In genomic region chr6:107618672-107619071, GRCh38 we compare ENCODE assay signal across 9 cellular contexts.
DNase-seq lines count a peak whose midpoint lies in the region; ATAC-seq, FAIRE-seq and TF ChIP-seq lines count a peak whose summit lies in the region.
"Had no signal": no experiment of that assay in that cellular context is flagged by ENCODE, and none has a peak within 500 bp of the region (broad histone marks: within the 10 kb centered on the region; RNA-seq: fewer than 3 reads in every experiment).

No MANE protein-coding gene starts in this region.

- H3K27me3 ChIP-seq in small intestine (ENCODE audit: control insufficient read depth in 2 of 2, insufficient read depth in 2 of 2, low read length in 2 of 2) (no peaks in the 10 kb centered on the region), stomach (no peaks in the 10 kb centered on the region), heart left ventricle (no peaks in the 10 kb centered on the region)

- peak; percentile 96 for ATAC-seq in GM18868 (IDR thresholded peaks at IDR 0.05; ENCODE audit: unreplicated experiment)
- ATAC-seq in HG02852 (IDR thresholded peaks at IDR 0.05; ENCODE audit: unreplicated experiment) = peak; percentile 100
- no peak for ATAC-seq in heart left ventricle
- ATAC-seq: left colon had no signal

- DNase-seq in activated CD4-positive, alpha-beta T cell treated with anti-CD3 and anti-CD28 coated beads for 48 hours = peak; percentile 49
- DNase-seq in small intestine (peak; percentile 65), EL (no peak), stomach (no peak), OCI-M1 (lab: John Stamatoyannopoulos, UW) (no peak), heart left ventricle (no peak)

- TF ChIP-seq CTCF in stomach (IDR thresholded peaks at IDR 0.05) = no peak
- no peak for TF ChIP-seq CTCF in heart left ventricle (IDR thresholded peaks at IDR 0.05)

- peak overlapping the region in 1 of 2 donors; percentile 51 for H3K27ac ChIP-seq in small intestine (ENCODE audit: low read depth in 1 of 2, low read length in 1 of 2)
- peak overlapping the region in 1 of 5 donors; percentile 12 for H3K27ac ChIP-seq in stomach
- H3K27ac ChIP-seq in heart left ventricle = no peak overlapping the region

- H3K4me1 ChIP-seq in small intestine (ENCODE audit: control insufficient read depth in 2 of 2, insufficient read depth in 1 of 2, low read depth in 1 of 2, low read length in 1 of 2) (no peaks in the 10 kb centered on the region), stomach (peaks cover 0 to 11% (median 2%) of the 10 kb centered on the region in 4 donors), heart left ventricle (peaks cover 0 to 38% (median 13%) of the 10 kb centered on the region in 12 donors)

- 74 to 89% (median 78%) methylated on average over 9 of the region's 9 CpGs for WGBS in small intestine, 3 donors
- 82 to 88% (median 86%) methylated on average over 9 of the region's 9 CpGs for WGBS in stomach, 5 donors
- WGBS in heart left ventricle, 4 donors = 91 to 96% (median 93%) methylated on average over 9 of the region's 9 CpGs

- no peak for TF ChIP-seq EP300 in stomach (IDR thresholded peaks at IDR 0.05)

- H3K36me3 ChIP-seq in small intestine (ENCODE audit: control insufficient read depth in 2 of 2, insufficient read depth in 2 of 2, low read length in 2 of 2) (no peaks in the 10 kb centered on the region), stomach (no peaks in the 10 kb centered on the region), heart left ventricle (peaks cover 0 to 3% (median 0%) of the 10 kb centered on the region in 9 donors)

- intact Hi-C loops in stomach (cut with DNase I; ENCODE audit: low total_unique reads) (no loop called here), heart left ventricle (cut with DNase I) (no loop called here)

- H3K4me3 ChIP-seq in small intestine (ENCODE audit: low read depth in 1 of 2, low read length in 2 of 2) (no peak overlapping the region), stomach (no peak overlapping the region), heart left ventricle (no peak overlapping the region)

- TF ChIP-seq POLR2A in stomach (IDR thresholded peaks at IDR 0.05) (no peak), heart left ventricle (IDR thresholded peaks at IDR 0.05) (no peak)

- H3K9me3 ChIP-seq in small intestine (ENCODE audit: control insufficient read depth, low read depth) = no peaks in the 10 kb centered on the region
- H3K9me3 ChIP-seq in stomach = no peaks in the 10 kb centered on the region
- H3K9me3 ChIP-seq in heart left ventricle = no peaks in the 10 kb centered on the region

- FAIRE-seq in small intestine (lab: Jason Lieb, UNC) = no peak

Comparison
In these comparisons a context has a peak if more than half of its experiments do, and no peak if none do; other contexts are left out.
1. ATAC-seq: peak in GM18868 (single experiment) and HG02852 (single experiment); none in heart left ventricle (0 of 4).
2. DNase-seq: peak in activated CD4-positive, alpha-beta T cell treated with anti-CD3 and anti-CD28 coated beads for 48 hours (single experiment) and small intestine (single experiment); none in EL (single experiment), stomach (single experiment), OCI-M1 (single experiment) and heart left ventricle (0 of 5).